Comparison of ENCODE assay signal across 13 cellular contexts in the genomic region with DNA sequence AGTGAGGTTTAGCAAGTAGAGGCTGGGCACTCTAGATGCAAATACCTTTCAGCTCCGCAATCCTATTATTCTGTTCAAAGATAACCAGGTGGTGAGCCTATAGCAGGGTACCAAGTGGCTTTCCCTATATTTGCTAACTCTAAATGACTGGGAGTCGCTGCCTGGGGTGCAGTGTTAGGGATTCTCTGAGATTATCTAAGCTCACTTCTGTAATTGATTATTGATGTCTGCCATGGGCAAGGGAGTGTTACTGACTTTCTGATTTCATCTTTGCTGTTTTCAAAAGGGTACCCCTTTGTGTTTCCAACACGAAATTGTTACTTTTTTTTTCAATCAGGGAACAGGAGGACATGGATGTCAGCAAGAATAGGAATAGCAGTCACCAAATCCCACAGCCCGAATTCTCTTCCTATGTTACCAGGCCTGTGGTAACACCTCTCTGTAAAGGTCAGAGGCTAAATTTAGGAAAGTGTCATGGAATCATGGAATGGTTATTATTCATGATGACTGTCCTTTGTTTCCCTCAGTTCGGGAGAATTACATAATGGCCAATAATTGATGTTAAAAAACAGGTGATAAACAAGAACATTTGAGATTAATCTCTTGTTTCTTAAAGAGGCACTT.
A peak's percentile ranks its signal among the peaks of the same experiment; 100 is the strongest.
DNase-seq lines count a peak whose midpoint lies in the region; ATAC-seq and TF ChIP-seq lines count a peak whose summit lies in the region.
"Had no signal": no experiment of that assay in that cellular context is flagged by ENCODE, and none has a peak within 500 bp of the region (broad histone marks: within the 10 kb centered on the region; RNA-seq: fewer than 3 reads in every experiment).

No MANE protein-coding gene starts in this region.

- 78% methylated on average over 5 of the region's 5 CpGs for WGBS in esophagus muscularis mucosa
- WGBS in psoas muscle, 3 donors: 56 to 72% (median 59%) methylated on average over 5 of the region's 5 CpGs

- H3K27me3 ChIP-seq in ascending aorta (no peaks in the 10 kb centered on the region), esophagus muscularis mucosa (no peaks in the 10 kb centered on the region), psoas muscle (ENCODE audit: insufficient read depth in 3 of 3, low read length in 2 of 3) (no peaks in the 10 kb centered on the region), upper lobe of right lung (no peaks in the 10 kb centered on the region)
- H3K27me3 ChIP-seq: BE2C had no signal

- intact Hi-C loops in ascending aorta (cut with DNase I) (no loop called here), esophagus muscularis mucosa (cut with DNase I) (no loop called here), psoas muscle (cut with DNase I) (no loop called here), upper lobe of right lung (cut with DNase I) (no loop called here)

- TF ChIP-seq CTCF in ascending aorta (IDR thresholded peaks at IDR 0.05): no peak
- no peak for TF ChIP-seq CTCF in esophagus muscularis mucosa (IDR thresholded peaks at IDR 0.05)
- no peak for TF ChIP-seq CTCF in psoas muscle (IDR thresholded peaks at IDR 0.05)
- no peak for TF ChIP-seq CTCF in upper lobe of right lung (IDR thresholded peaks at IDR 0.05)

- H3K4me1 ChIP-seq in ascending aorta (peaks cover 1 to 27% of the 10 kb centered on the region in 2 donors), esophagus muscularis mucosa (peaks cover 36 to 78% (median 72%) of the 10 kb centered on the region in 4 donors), psoas muscle (peaks cover 30% of the 10 kb centered on the region), upper lobe of right lung (peaks cover 30% of the 10 kb centered on the region)
- H3K4me1 ChIP-seq: BE2C had no signal

- H3K4me3 ChIP-seq in ascending aorta (no peak overlapping the region), esophagus muscularis mucosa (no peak overlapping the region), psoas muscle (no peak overlapping the region), upper lobe of right lung (no peak overlapping the region)

- ATAC-seq in psoas muscle (peak in 3 of 4 donors; percentile 76 to 82 (median 82)), upper lobe of right lung (no peak)

- no peak for TF ChIP-seq EP300 in esophagus muscularis mucosa (IDR thresholded peaks at IDR 0.05)

- no peak for TF ChIP-seq POLR2A in esophagus muscularis mucosa (IDR thresholded peaks at IDR 0.05; ENCODE audit: low read depth)

- peak overlapping the region; percentile 3 to 10 for H3K27ac ChIP-seq in ascending aorta
- peak overlapping the region; percentile 57 to 83 (median 68) for H3K27ac ChIP-seq in esophagus muscularis mucosa (replicated peaks in 1 of 4)
- peak overlapping the region; percentile 55 for H3K27ac ChIP-seq in psoas muscle
- peak overlapping the region; percentile 58 for H3K27ac ChIP-seq in upper lobe of right lung

- H3K9me3 ChIP-seq in ascending aorta (no peaks in the 10 kb centered on the region), esophagus muscularis mucosa (peaks cover 0 to 8% (median 3%) of the 10 kb centered on the region in 4 donors), psoas muscle (no peaks in the 10 kb centered on the region), upper lobe of right lung (no peaks in the 10 kb centered on the region)
- H3K9me3 ChIP-seq: BE2C had no signal

- no peaks in the 10 kb centered on the region for H3K36me3 ChIP-seq in ascending aorta
- no peaks in the 10 kb centered on the region for H3K36me3 ChIP-seq in esophagus muscularis mucosa
- H3K36me3 ChIP-seq in psoas muscle (ENCODE audit: insufficient read depth in 1 of 2, low read depth in 1 of 2): no peaks in the 10 kb centered on the region
- H3K36me3 ChIP-seq in upper lobe of right lung: no peaks in the 10 kb centered on the region
- H3K36me3 ChIP-seq: BE2C had no signal

- DNase-seq in ascending aorta (ENCODE audit: low spot score in 2 of 2) (no peak), esophagus muscularis mucosa (ENCODE audit: extremely low spot score) (no peak), psoas muscle (no peak), upper lobe of right lung (no peak), SK-N-DZ (ENCODE audit: low spot score) (no peak), AG08395 (ENCODE audit: low spot score) (no peak), GM03348 (ENCODE audit: low spot score) (no peak)
- DNase-seq: BE2C; CD4-positive, alpha-beta memory T cell; DMS79 treated with DMSO at 0.1 percent for 48 hours; KG1; NCI-H1092 treated with DMSO at 0.1 percent for 48 hours; NCI-H1694 had no signal

Comparison
In these comparisons a context has a peak if more than half of its experiments do, and no peak if none do; other contexts are left out.
1. H3K27ac ChIP-seq: peak in every context shown above with its lines; median percentile 68 in esophagus muscularis mucosa; 58 in upper lobe of right lung; 55 in psoas muscle; 6 in ascending aorta.